In the genomic region with DNA sequence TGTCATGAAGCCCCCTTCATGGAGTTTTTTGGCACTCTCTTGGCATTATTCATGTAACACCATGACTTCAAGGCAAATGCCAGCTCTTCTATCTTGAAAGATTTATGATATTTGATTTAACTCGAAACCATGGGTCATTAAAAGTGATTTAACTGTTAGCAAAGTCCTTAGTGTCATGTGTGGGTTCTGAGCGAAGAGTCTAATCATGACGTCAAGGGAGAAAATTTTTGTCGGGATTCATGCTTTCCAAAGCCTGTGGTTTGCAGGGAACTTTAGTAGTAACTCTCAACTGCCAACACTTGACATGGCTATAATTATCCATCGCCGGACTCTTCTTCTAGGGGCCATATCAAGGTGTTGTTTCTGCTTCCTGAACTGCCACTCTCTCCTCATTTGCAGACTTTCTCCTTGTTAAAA, we compare ENCODE assay signal across 36 cellular contexts. TPM values are rescaled to one million over a fixed set of nuclear protein-coding genes. Genes with fewer than 3 reads are reported as not detected.
"Had no signal": no experiment of that assay in that cellular context is flagged by ENCODE, and none has a peak within 500 bp of the region (broad histone marks: within the 10 kb centered on the region; RNA-seq: fewer than 3 reads in every experiment).

No MANE protein-coding gene starts in this region.

- DNase-seq: activated CD4-positive, alpha-beta memory T cell treated with anti-CD3 and anti-CD28 coated beads for 36 hours; activated CD4-positive, alpha-beta T cell treated with anti-CD3 and anti-CD28 coated beads, Interleukin-2, amount 10 ng/mL, durations not matched to agents 24 days and 14 days; activated CD8-positive, alpha-beta memory T cell treated with anti-CD3 and anti-CD28 coated beads, Interleukin-2, amount 50 U/mL, for 4 hours; activated effector memory CD4-positive, alpha-beta T cell treated with anti-CD3 and anti-CD28 coated beads, Interleukin-2, amount 50 U/mL, for 16 hours; activated naive CD4-positive, alpha-beta T cell treated with anti-CD3 and anti-CD28 coated beads for 36 hours; activated naive CD8-positive, alpha-beta T cell treated with anti-CD3 and anti-CD28 coated beads for 36 hours; activated T-cell treated with anti-CD3 and anti-CD28 coated beads, Interleukin-2, amount 50 U/mL, for 1 hour; adrenal gland; effector CD4-positive, alpha-beta T cell; foreskin fibroblast; kidney glomerular epithelial cell; naive thymus-derived CD4-positive, alpha-beta T cell; occipital lobe; psoas muscle; sigmoid colon; stimulated activated CD4-positive, alpha-beta T cell treated with anti-CD3 and anti-CD28 coated beads, Interleukin-1b, Interleukin-23, amount 100 ng/mL, for 48 hours; stimulated activated CD4-positive, alpha-beta T cell treated with anti-CD3 and anti-CD28 coated beads, Interleukin-4, amount 100 ng/mL, for 4 hours; stimulated activated CD8-positive, alpha-beta memory T cell treated with anti-CD3 and anti-CD28 coated beads, Interleukin-4, amount 100 ng/mL, for 48 hours; stomach; T-helper 9 cell; thyroid gland; upper lobe of left lung; WERI-Rb-1 had no signal

- H3K36me3 ChIP-seq: adrenal gland, breast epithelium, esophagus muscularis mucosa, sigmoid colon, stomach, thyroid gland, upper lobe of left lung, vagina, WERI-Rb-1 had no signal

- H3K27me3 ChIP-seq: adrenal gland, breast epithelium, esophagus muscularis mucosa, sigmoid colon, stomach, thyroid gland, upper lobe of left lung, vagina had no signal

- H2AFZ ChIP-seq: parathyroid adenoma had no signal

- H3K4me1 Mint-ChIP-seq: activated CD4-positive, alpha-beta T cell treated with anti-CD3 and anti-CD28 coated beads, Interleukin-2, amount 10 ng/mL, durations not matched to agents 24 days and 14 days; activated naive CD8-positive, alpha-beta T cell treated with anti-CD3 and anti-CD28 coated beads for 36 hours; central memory CD8-positive, alpha-beta T cell; naive thymus-derived CD4-positive, alpha-beta T cell; neural crest cell; stimulated activated memory B cell treated with anti-CD40 and anti-IgM and Interleukin-4, amounts not matched to agents 10 μg/mL and 1 μg/mL and 100 μg/mL, for 72 hours had no signal

- H3K27ac ChIP-seq: adrenal gland, breast epithelium, esophagus muscularis mucosa, parathyroid adenoma, psoas muscle, sigmoid colon, stomach, thyroid gland, upper lobe of left lung, vagina, WERI-Rb-1 had no signal

- H3K79me2 ChIP-seq: parathyroid adenoma had no signal

- H3K4me3 Mint-ChIP-seq: activated CD4-positive, alpha-beta memory T cell treated with anti-CD3 and anti-CD28 coated beads for 36 hours; activated CD4-positive, alpha-beta T cell treated with anti-CD3 and anti-CD28 coated beads, Interleukin-2, amount 10 ng/mL, durations not matched to agents 24 days and 14 days; activated naive CD4-positive, alpha-beta T cell treated with anti-CD3 and anti-CD28 coated beads for 36 hours; activated naive CD8-positive, alpha-beta T cell treated with anti-CD3 and anti-CD28 coated beads for 36 hours; activated T-helper 1 cell treated with anti-CD3 and anti-CD28 coated beads, Interleukin-12 subunit alpha, Interleukin-12 subunit beta, Interleukin-2, Interleukin-4 antibody, amounts not matched to agents 30 ng/mL and 10 ng/mL and 1 ng/mL, durations not matched to agents 14 hours and 24 hours and 36 hours; central memory CD8-positive, alpha-beta T cell; dendritic cell treated with granulocyte-macrophage colony-stimulating factor and Interleukin-4, amounts not matched to agents 40 ng/mL and 50 ng/mL, for 4 days; mesothelial cell of epicardium; naive thymus-derived CD4-positive, alpha-beta T cell; neural crest cell; stimulated activated memory B cell treated with anti-CD40 and anti-IgM and Interleukin-4, amounts not matched to agents 10 μg/mL and 1 μg/mL and 100 μg/mL, for 72 hours had no signal

- H3K4me3 ChIP-seq: adrenal gland, breast epithelium, esophagus muscularis mucosa, psoas muscle, sigmoid colon, smooth muscle cell, stomach, thyroid gland, upper lobe of left lung, vagina had no signal

- H3K9me3 ChIP-seq: adrenal gland, breast epithelium, esophagus muscularis mucosa, psoas muscle, sigmoid colon, stomach, thyroid gland, upper lobe of left lung, vagina had no signal

- H3K9me3 Mint-ChIP-seq: activated CD4-positive, alpha-beta memory T cell treated with anti-CD3 and anti-CD28 coated beads for 36 hours; activated CD4-positive, alpha-beta T cell treated with anti-CD3 and anti-CD28 coated beads, Interleukin-2, amount 10 ng/mL, durations not matched to agents 24 days and 14 days; activated naive CD4-positive, alpha-beta T cell treated with anti-CD3 and anti-CD28 coated beads for 36 hours; activated naive CD8-positive, alpha-beta T cell treated with anti-CD3 and anti-CD28 coated beads for 36 hours; activated T-helper 1 cell treated with anti-CD3 and anti-CD28 coated beads, Interleukin-12 subunit alpha, Interleukin-12 subunit beta, Interleukin-2, Interleukin-4 antibody, amounts not matched to agents 30 ng/mL and 10 ng/mL and 1 ng/mL, durations not matched to agents 14 hours and 24 hours and 36 hours; central memory CD8-positive, alpha-beta T cell; dendritic cell treated with granulocyte-macrophage colony-stimulating factor and Interleukin-4, amounts not matched to agents 40 ng/mL and 50 ng/mL, for 4 days; neural crest cell; stimulated activated memory B cell treated with anti-CD40 and anti-IgM and Interleukin-4, amounts not matched to agents 10 μg/mL and 1 μg/mL and 100 μg/mL, for 72 hours had no signal

- H3K4me2 ChIP-seq: smooth muscle cell had no signal

- H3K9ac ChIP-seq: parathyroid adenoma had no signal

- H3K36me3 Mint-ChIP-seq: activated CD4-positive, alpha-beta memory T cell treated with anti-CD3 and anti-CD28 coated beads for 36 hours; activated naive CD8-positive, alpha-beta T cell treated with anti-CD3 and anti-CD28 coated beads for 36 hours; stimulated activated memory B cell treated with anti-CD40 and anti-IgM and Interleukin-4, amounts not matched to agents 10 μg/mL and 1 μg/mL and 100 μg/mL, for 72 hours had no signal

- H3K4me1 ChIP-seq: adrenal gland, breast epithelium, parathyroid adenoma, psoas muscle, upper lobe of left lung had no signal

- H3K27ac Mint-ChIP-seq: activated CD4-positive, alpha-beta memory T cell treated with anti-CD3 and anti-CD28 coated beads for 36 hours; activated CD4-positive, alpha-beta T cell treated with anti-CD3 and anti-CD28 coated beads, Interleukin-2, amount 10 ng/mL, durations not matched to agents 24 days and 14 days; activated naive CD4-positive, alpha-beta T cell treated with anti-CD3 and anti-CD28 coated beads for 36 hours; activated naive CD8-positive, alpha-beta T cell treated with anti-CD3 and anti-CD28 coated beads for 36 hours; activated T-helper 1 cell treated with anti-CD3 and anti-CD28 coated beads, Interleukin-12 subunit alpha, Interleukin-12 subunit beta, Interleukin-2, Interleukin-4 antibody, amounts not matched to agents 30 ng/mL and 10 ng/mL and 1 ng/mL, durations not matched to agents 14 hours and 24 hours and 36 hours; dendritic cell treated with granulocyte-macrophage colony-stimulating factor and Interleukin-4, amounts not matched to agents 40 ng/mL and 50 ng/mL, for 4 days; mesothelial cell of epicardium; naive thymus-derived CD4-positive, alpha-beta T cell; stimulated activated memory B cell treated with anti-CD40 and anti-IgM and Interleukin-4, amounts not matched to agents 10 μg/mL and 1 μg/mL and 100 μg/mL, for 72 hours had no signal

- ATAC-seq: activated CD4-positive, CD25-positive, alpha-beta regulatory T cell treated with anti-CD3 and anti-CD28 coated beads, Interleukin-2, amount 50 U/mL, for 24 hours; naive thymus-derived CD4-positive, alpha-beta T cell; psoas muscle; stimulated activated memory B cell treated with anti-CD40 and anti-IgM and Interleukin-4, amounts not matched to agents 10 μg/mL and 1 μg/mL and 100 μg/mL, for 72 hours had no signal

RNA-seq across cellular contexts. Expression of a gene that starts 11.5 kb away (rescaled TPM):
- total RNA-seq: activated CD4-positive, alpha-beta memory T cell treated with anti-CD3 and anti-CD28 coated beads for 36 hours; activated CD4-positive, alpha-beta T cell treated with anti-CD3 and anti-CD28 coated beads, Interleukin-2, amount 10 ng/mL, durations not matched to agents 24 days and 14 days; activated CD8-positive, alpha-beta memory T cell treated with anti-CD3 and anti-CD28 coated beads for 36 hours; activated naive CD4-positive, alpha-beta T cell treated with anti-CD3 and anti-CD28 coated beads for 36 hours; naive thymus-derived CD4-positive, alpha-beta T cell had no signal
- polyA plus RNA-seq: naive thymus-derived CD4-positive, alpha-beta T cell had no signal
